Comparison of ENCODE assay signal across 1 cellular context in the genomic region with DNA sequence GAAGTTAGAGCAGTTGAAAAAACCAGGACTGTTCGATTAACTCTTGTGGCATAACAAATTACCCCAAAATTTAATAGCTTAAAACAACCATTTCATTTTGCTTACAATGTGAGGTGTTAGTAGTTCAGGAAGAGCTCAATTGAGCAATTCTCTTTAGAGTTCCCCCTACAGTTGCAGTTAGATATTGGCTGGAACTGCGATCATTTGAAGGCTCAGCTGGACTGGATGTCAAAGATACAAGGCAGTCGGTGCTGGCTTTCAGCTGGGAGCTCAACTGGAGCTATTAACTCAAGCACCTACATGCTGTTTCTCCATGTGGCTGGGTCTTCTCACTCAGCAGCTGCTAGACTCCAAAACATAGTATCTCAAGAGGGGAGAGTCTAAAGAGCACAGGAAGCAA.
TF ChIP-seq lines count a peak whose summit lies in the region.

No MANE protein-coding gene starts in this region.

TF ChIP-seq in H1, 55 proteins besides CTCF, POLR2A, EP300 and RAD21 (continued from another document):
- TF ChIP-seq SIN3A (conservative IDR thresholded peaks at IDR 0.05 in 1 of 2, IDR thresholded peaks at IDR 0.05 in 1 of 2; ENCODE audit: low read depth in 1 of 2, low read length in 2 of 2), result 0 out of 4 replicates have a peak, but pooled peaks of 1 of the 2 experiments have one; percentile 49
- no peak for TF ChIP-seq POU5F1 (IDR thresholded peaks at IDR 0.05; ENCODE audit: low read depth, low read length)
- no peak for TF ChIP-seq CHD1 (IDR thresholded peaks at IDR 0.05; ENCODE audit: low read depth, low read length)
